In the genomic region with DNA sequence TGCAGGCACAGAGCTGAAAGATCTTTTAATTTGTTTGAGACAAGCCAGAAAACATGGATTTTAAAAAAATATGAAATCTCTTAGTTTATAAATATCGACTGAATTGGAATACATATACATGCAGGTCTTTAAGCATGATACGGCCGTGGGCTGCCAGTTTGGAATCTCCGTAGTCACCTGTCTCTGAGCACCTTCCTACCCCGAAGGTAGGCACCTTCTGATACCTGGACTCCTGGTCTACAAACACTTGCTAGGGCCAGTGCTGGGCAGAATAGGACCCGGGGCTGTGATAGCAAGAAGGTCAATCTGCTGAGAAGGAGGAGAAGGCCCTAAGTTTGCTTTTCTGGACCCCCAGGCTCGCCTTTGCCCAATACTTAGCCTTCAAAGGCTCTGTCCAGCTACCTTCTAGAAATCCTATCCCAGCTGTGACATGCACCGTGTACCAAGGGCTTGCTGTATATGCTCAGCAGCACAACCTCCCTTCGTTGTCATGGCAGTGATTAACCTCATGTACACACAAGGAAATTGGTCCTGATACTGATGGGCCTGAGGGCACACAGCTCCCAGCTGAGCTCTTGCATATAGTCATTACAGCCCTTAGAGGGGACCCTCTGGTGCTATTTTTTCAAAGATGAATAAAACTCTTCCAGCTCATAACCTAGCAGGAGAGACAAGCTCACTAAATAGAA, we compare ENCODE assay signal across 1 cellular context.
TF ChIP-seq lines count a peak whose summit lies in the region.

No MANE protein-coding gene starts in this region.

TF ChIP-seq in SK-N-SH, 30 proteins besides CTCF, POLR2A, EP300 and RAD21:
- TF ChIP-seq TEAD4 (IDR thresholded peaks at IDR 0.05; ENCODE audit: borderline replicate concordance, insufficient read depth): no peak
- no peak for TF ChIP-seq YY1 (IDR thresholded peaks at IDR 0.05; ENCODE audit: low read depth)
- TF ChIP-seq MXI1 (IDR thresholded peaks at IDR 0.05; ENCODE audit: low read depth, low read length): no peak
- TF ChIP-seq, protein P1, sequence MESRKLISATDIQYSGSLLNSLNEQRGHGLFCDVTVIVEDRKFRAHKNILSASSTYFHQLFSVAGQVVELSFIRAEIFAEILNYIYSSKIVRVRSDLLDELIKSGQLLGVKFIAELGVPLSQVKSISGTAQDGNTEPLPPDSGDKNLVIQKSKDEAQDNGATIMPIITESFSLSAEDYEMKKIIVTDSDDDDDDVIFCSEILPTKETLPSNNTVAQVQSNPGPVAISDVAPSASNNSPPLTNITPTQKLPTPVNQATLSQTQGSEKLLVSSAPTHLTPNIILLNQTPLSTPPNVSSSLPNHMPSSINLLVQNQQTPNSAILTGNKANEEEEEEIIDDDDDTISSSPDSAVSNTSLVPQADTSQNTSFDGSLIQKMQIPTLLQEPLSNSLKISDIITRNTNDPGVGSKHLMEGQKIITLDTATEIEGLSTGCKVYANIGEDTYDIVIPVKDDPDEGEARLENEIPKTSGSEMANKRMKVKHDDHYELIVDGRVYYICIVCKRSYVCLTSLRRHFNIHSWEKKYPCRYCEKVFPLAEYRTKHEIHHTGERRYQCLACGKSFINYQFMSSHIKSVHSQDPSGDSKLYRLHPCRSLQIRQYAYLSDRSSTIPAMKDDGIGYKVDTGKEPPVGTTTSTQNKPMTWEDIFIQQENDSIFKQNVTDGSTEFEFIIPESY (IDR thresholded peaks at IDR 0.05; ENCODE audit: borderline replicate concordance, low read depth): no peak
- TF ChIP-seq, protein P2, sequence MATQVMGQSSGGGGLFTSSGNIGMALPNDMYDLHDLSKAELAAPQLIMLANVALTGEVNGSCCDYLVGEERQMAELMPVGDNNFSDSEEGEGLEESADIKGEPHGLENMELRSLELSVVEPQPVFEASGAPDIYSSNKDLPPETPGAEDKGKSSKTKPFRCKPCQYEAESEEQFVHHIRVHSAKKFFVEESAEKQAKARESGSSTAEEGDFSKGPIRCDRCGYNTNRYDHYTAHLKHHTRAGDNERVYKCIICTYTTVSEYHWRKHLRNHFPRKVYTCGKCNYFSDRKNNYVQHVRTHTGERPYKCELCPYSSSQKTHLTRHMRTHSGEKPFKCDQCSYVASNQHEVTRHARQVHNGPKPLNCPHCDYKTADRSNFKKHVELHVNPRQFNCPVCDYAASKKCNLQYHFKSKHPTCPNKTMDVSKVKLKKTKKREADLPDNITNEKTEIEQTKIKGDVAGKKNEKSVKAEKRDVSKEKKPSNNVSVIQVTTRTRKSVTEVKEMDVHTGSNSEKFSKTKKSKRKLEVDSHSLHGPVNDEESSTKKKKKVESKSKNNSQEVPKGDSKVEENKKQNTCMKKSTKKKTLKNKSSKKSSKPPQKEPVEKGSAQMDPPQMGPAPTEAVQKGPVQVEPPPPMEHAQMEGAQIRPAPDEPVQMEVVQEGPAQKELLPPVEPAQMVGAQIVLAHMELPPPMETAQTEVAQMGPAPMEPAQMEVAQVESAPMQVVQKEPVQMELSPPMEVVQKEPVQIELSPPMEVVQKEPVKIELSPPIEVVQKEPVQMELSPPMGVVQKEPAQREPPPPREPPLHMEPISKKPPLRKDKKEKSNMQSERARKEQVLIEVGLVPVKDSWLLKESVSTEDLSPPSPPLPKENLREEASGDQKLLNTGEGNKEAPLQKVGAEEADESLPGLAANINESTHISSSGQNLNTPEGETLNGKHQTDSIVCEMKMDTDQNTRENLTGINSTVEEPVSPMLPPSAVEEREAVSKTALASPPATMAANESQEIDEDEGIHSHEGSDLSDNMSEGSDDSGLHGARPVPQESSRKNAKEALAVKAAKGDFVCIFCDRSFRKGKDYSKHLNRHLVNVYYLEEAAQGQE (IDR thresholded peaks at IDR 0.05; ENCODE audit: low read depth, low read length): no peak
- TF ChIP-seq FOXJ3 (CRISPR knock-in tag; IDR thresholded peaks at IDR 0.05): no peak
- TF ChIP-seq, protein P3, sequence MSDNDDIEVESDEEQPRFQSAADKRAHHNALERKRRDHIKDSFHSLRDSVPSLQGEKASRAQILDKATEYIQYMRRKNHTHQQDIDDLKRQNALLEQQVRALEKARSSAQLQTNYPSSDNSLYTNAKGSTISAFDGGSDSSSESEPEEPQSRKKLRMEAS (IDR thresholded peaks at IDR 0.05; ENCODE audit: low read depth): no peak
- no peak for TF ChIP-seq SIN3A (IDR thresholded peaks at IDR 0.05; ENCODE audit: borderline replicate concordance, low read depth, low read length)
